Comparison of ENCODE assay signal across 1 cellular context in the genomic region with DNA sequence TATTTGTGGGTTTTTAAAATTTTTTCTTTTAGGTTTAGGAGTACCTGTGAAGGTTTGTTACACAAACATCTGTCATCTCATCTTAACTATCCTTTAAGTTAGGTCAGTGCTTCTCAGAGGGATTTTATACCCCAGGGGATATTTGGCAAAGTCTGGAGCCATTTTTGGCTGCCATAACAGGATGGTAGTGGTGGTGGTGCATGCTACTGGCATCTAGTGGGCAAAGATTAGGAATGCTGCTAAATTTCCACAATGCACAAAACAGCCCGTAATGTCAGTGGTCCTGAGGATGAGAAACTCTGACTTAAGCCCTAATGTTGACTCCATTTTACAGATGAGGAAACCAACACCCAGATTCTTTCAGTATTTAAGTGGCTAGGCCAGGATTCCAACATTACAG.
TF ChIP-seq lines count a peak whose summit lies in the region.

No MANE protein-coding gene starts in this region.

TF ChIP-seq in GM23338, 12 proteins besides CTCF, POLR2A, EP300 and RAD21 (continued from another document):
- TF ChIP-seq, protein P1, sequence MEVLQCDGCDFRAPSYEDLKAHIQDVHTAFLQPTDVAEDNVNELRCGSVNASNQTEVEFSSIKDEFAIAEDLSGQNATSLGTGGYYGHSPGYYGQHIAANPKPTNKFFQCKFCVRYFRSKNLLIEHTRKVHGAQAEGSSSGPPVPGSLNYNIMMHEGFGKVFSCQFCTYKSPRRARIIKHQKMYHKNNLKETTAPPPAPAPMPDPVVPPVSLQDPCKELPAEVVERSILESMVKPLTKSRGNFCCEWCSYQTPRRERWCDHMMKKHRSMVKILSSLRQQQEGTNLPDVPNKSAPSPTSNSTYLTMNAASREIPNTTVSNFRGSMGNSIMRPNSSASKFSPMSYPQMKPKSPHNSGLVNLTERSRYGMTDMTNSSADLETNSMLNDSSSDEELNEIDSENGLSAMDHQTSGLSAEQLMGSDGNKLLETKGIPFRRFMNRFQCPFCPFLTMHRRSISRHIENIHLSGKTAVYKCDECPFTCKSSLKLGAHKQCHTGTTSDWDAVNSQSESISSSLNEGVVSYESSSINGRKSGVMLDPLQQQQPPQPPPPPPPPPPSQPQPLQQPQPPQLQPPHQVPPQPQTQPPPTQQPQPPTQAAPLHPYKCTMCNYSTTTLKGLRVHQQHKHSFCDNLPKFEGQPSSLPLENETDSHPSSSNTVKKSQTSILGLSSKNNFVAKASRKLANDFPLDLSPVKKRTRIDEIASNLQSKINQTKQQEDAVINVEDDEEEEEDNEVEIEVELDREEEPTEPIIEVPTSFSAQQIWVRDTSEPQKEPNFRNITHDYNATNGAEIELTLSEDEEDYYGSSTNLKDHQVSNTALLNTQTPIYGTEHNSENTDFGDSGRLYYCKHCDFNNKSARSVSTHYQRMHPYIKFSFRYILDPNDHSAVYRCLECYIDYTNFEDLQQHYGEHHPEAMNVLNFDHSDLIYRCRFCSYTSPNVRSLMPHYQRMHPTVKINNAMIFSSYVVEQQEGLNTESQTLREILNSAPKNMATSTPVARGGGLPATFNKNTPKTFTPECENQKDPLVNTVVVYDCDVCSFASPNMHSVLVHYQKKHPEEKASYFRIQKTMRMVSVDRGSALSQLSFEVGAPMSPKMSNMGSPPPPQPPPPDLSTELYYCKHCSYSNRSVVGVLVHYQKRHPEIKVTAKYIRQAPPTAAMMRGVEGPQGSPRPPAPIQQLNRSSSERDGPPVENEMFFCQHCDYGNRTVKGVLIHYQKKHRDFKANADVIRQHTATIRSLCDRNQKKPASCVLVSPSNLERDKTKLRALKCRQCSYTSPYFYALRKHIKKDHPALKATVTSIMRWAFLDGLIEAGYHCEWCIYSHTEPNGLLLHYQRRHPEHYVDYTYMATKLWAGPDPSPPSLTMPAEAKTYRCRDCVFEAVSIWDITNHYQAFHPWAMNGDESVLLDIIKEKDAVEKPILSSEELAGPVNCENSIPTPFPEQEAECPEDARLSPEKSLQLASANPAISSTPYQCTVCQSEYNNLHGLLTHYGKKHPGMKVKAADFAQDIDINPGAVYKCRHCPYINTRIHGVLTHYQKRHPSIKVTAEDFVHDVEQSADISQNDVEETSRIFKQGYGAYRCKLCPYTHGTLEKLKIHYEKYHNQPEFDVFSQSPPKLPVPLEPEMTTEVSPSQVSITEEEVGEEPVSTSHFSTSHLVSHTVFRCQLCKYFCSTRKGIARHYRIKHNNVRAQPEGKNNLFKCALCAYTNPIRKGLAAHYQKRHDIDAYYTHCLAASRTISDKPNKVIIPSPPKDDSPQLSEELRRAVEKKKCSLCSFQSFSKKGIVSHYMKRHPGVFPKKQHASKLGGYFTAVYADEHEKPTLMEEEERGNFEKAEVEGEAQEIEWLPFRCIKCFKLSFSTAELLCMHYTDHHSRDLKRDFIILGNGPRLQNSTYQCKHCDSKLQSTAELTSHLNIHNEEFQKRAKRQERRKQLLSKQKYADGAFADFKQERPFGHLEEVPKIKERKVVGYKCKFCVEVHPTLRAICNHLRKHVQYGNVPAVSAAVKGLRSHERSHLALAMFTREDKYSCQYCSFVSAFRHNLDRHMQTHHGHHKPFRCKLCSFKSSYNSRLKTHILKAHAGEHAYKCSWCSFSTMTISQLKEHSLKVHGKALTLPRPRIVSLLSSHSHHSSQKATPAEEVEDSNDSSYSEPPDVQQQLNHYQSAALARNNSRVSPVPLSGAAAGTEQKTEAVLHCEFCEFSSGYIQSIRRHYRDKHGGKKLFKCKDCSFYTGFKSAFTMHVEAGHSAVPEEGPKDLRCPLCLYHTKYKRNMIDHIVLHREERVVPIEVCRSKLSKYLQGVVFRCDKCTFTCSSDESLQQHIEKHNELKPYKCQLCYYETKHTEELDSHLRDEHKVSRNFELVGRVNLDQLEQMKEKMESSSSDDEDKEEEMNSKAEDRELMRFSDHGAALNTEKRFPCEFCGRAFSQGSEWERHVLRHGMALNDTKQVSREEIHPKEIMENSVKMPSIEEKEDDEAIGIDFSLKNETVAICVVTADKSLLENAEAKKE (CRISPR knock-in tag; IDR thresholded peaks at IDR 0.05), result no peak
- TF ChIP-seq NANOG (IDR thresholded peaks at IDR 0.05; ENCODE audit: borderline replicate concordance), result no peak
- no peak for TF ChIP-seq STAT1 (IDR thresholded peaks at IDR 0.05; ENCODE audit: unreplicated experiment)
- TF ChIP-seq, protein P2, sequence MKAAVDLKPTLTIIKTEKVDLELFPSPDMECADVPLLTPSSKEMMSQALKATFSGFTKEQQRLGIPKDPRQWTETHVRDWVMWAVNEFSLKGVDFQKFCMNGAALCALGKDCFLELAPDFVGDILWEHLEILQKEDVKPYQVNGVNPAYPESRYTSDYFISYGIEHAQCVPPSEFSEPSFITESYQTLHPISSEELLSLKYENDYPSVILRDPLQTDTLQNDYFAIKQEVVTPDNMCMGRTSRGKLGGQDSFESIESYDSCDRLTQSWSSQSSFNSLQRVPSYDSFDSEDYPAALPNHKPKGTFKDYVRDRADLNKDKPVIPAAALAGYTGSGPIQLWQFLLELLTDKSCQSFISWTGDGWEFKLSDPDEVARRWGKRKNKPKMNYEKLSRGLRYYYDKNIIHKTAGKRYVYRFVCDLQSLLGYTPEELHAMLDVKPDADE (IDR thresholded peaks at IDR 0.05), result no peak
